Comparison of ENCODE assay signal across 11 cellular contexts in the genomic region with DNA sequence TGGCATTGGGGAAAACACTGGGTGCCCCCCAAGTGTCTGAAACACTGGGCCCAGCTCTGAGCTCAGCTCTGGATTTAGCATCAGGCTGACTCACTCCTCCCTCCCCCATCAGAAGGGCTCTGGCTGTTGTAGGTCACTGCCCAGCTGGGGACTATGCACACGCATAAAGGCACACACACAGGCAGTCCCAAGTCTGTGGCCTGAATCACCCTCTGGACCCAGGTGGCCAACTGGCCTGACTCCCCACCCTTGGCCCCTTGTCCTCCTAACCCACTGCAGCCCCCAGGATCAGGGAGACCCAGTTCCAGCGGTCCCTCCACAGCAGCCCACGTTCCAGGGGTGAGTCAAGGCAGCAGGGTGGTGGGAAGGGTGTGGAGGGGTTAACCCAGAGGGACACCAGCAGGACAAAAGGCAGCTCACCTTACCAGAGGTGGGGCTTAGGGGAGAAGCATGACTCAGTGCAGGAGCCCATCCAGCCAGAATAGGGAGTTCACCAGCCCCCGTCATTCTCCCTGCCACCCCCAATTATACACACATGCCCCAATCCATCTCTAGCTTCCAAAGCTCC. TPM values are rescaled to one million over a fixed set of nuclear protein-coding genes. Genes with fewer than 3 reads are reported as not detected.
DNase-seq lines count a peak whose midpoint lies in the region; ATAC-seq and TF ChIP-seq lines count a peak whose summit lies in the region.
"Had no signal": no experiment of that assay in that cellular context is flagged by ENCODE, and none has a peak within 500 bp of the region (broad histone marks: within the 10 kb centered on the region; RNA-seq: fewer than 3 reads in every experiment).

No MANE protein-coding gene starts in this region.

- DNase-seq in CD14-positive monocyte (ENCODE audit: low spot score) (no peak), fibroblast of gingiva (ENCODE audit: low read depth) (peak; percentile 80), BE2C (no peak), A673 (ENCODE audit: low spot score) (no peak)
- no peak for DNase-seq in naive thymus-derived CD4-positive, alpha-beta T cell
- DNase-seq in stimulated activated CD4-positive, alpha-beta T cell treated with anti-CD3 and anti-CD28 coated beads, Interleukin-4, amount 100 ng/mL, for 1 hour: no peak
- DNase-seq: GDM1, transverse colon had no signal

- TF ChIP-seq CTCF in CD14-positive monocyte (IDR thresholded peaks at IDR 0.05) (no peak), BE2C (IDR thresholded peaks at IDR 0.05; ENCODE audit: low read depth, low read length) (no peak), A673 (conservative IDR thresholded peaks at IDR 0.05; ENCODE audit: low read depth, low read length) (no peak)

- peaks cover 14% of the 10 kb centered on the region in 2 donors for H3K4me1 ChIP-seq in naive thymus-derived CD4-positive, alpha-beta T cell (ENCODE audit: control insufficient read depth in 2 of 2, insufficient read depth in 2 of 2, low read length in 2 of 2)
- H3K4me1 ChIP-seq in BE2C: no peaks in the 10 kb centered on the region
- H3K4me1 ChIP-seq in A673 (ENCODE audit: insufficient read depth, low read length, poor library complexity, severe bottlenecking): no peaks in the 10 kb centered on the region

- no peaks in the 10 kb centered on the region for H3K9me3 Mint-ChIP-seq in CD14-positive monocyte
- no peaks in the 10 kb centered on the region for H3K9me3 Mint-ChIP-seq in naive thymus-derived CD4-positive, alpha-beta T cell
- H3K9me3 Mint-ChIP-seq: nephron had no signal

- peaks cover 0 to 67% (median 0%) of the 10 kb centered on the region in 3 experiments for H3K36me3 ChIP-seq in naive thymus-derived CD4-positive, alpha-beta T cell (ENCODE audit: control insufficient read depth in 2 of 3, insufficient read depth in 3 of 3, low read length in 3 of 3)
- H3K36me3 ChIP-seq in BE2C (no peaks in the 10 kb centered on the region), A673 (ENCODE audit: insufficient read depth, low read length, poor library complexity, severe bottlenecking) (no peaks in the 10 kb centered on the region)
- H3K36me3 ChIP-seq: transverse colon had no signal

- H3K4me3 Mint-ChIP-seq in CD14-positive monocyte: no peak overlapping the region
- no peak overlapping the region for H3K4me3 Mint-ChIP-seq in naive thymus-derived CD4-positive, alpha-beta T cell
- H3K4me3 Mint-ChIP-seq: nephron had no signal

- CTCF ChIA-PET in naive thymus-derived CD4-positive, alpha-beta T cell (lab: Charles Lee): interaction anchor here (0.7 to 2.6 kb wide), 6 partner anchors 9 to 47 kb away, joined by 3 to 11 read pairs (median 4); partner anchors contain the start of gene MYO18A
- CTCF ChIA-PET in A673 (lab: Charles Lee): interaction anchor here (2.7 kb wide), 1 partner anchor 16 kb away, joined by 12 read pairs; no protein-coding TSS in a partner anchor

- no peak overlapping the region for H3K4me3 ChIP-seq in naive thymus-derived CD4-positive, alpha-beta T cell (ENCODE audit: low read length)
- H3K4me3 ChIP-seq in BE2C (ENCODE audit: low read depth, low read length): no peak overlapping the region
- no peak overlapping the region for H3K4me3 ChIP-seq in A673 (ENCODE audit: low read depth, low read length, poor library complexity, severe bottlenecking)
- H3K4me3 ChIP-seq: transverse colon had no signal

- H3K27me3 Mint-ChIP-seq in CD14-positive monocyte (ENCODE audit: low read depth in 3 of 3): peaks cover 0 to 1% (median 0%) of the 10 kb centered on the region in 3 donors
- H3K27me3 Mint-ChIP-seq in naive thymus-derived CD4-positive, alpha-beta T cell: no peaks in the 10 kb centered on the region

- peaks cover 58% of the 10 kb centered on the region for H3K4me1 Mint-ChIP-seq in CD14-positive monocyte
- peaks cover 38 to 63% (median 53%) of the 10 kb centered on the region in 7 donors for H3K4me1 Mint-ChIP-seq in naive thymus-derived CD4-positive, alpha-beta T cell

- BruUV-seq in A673 (replicated peaks; lab: Mats Ljungman, UMichigan): no TSS peak

- H3K27me3 ChIP-seq in naive thymus-derived CD4-positive, alpha-beta T cell (ENCODE audit: control insufficient read depth in 2 of 2, insufficient read depth in 2 of 2, low read length in 2 of 2): no peaks in the 10 kb centered on the region
- H3K27me3 ChIP-seq in BE2C (no peaks in the 10 kb centered on the region), A673 (replicated peaks; ENCODE audit: insufficient read depth, low read depth, low read length, poor library complexity) (no peaks in the 10 kb centered on the region)
- H3K27me3 ChIP-seq: transverse colon had no signal

- no peaks in the 10 kb centered on the region for H3K9me3 ChIP-seq in naive thymus-derived CD4-positive, alpha-beta T cell (ENCODE audit: control insufficient read depth in 2 of 3, low read length in 3 of 3)
- no peaks in the 10 kb centered on the region for H3K9me3 ChIP-seq in BE2C
- no peaks in the 10 kb centered on the region for H3K9me3 ChIP-seq in A673 (ENCODE audit: low read depth, low read length, poor library complexity, severe bottlenecking)
- H3K9me3 ChIP-seq: transverse colon had no signal

- intact Hi-C loops in CD14-positive monocyte (cut with micrococcal nuclease): no loop called here
- intact Hi-C loops in naive thymus-derived CD4-positive, alpha-beta T cell (cut with micrococcal nuclease): no loop called here
- intact Hi-C loops in A673 (cut with micrococcal nuclease; ENCODE audit: unreplicated experiment): no loop called here

- peak overlapping the region in 5 of 7 donors; percentile 16 to 72 (median 32) for H3K27ac Mint-ChIP-seq in CD14-positive monocyte
- peak overlapping the region in 1 of 9 donors; percentile 21 for H3K27ac Mint-ChIP-seq in naive thymus-derived CD4-positive, alpha-beta T cell

- no peak overlapping the region for H3K27ac ChIP-seq in naive thymus-derived CD4-positive, alpha-beta T cell (ENCODE audit: low read depth, low read length)
- H3K27ac ChIP-seq in A673 (ENCODE audit: low read depth, low read length, poor library complexity, severe bottlenecking): no peak overlapping the region

- ATAC-seq in naive thymus-derived CD4-positive, alpha-beta T cell: peak; percentile 42
- no peak for ATAC-seq in HG03457 (IDR thresholded peaks at IDR 0.05; ENCODE audit: unreplicated experiment)

- H3K36me3 Mint-ChIP-seq in CD14-positive monocyte: peaks cover 28 to 43% of the 10 kb centered on the region in 2 donors
- H3K36me3 Mint-ChIP-seq in naive thymus-derived CD4-positive, alpha-beta T cell: peaks cover 0 to 13% (median 4%) of the 10 kb centered on the region in 5 donors

- POLR2A ChIA-PET in naive thymus-derived CD4-positive, alpha-beta T cell (lab: Charles Lee): interaction anchor here (0.6 kb wide), 1 partner anchor 424 kb away, joined by 3 read pairs; no protein-coding TSS in a partner anchor
- POLR2A ChIA-PET in A673 (lab: Charles Lee; ENCODE audit: low non-redundant PET): no interaction called here

TF ChIP-seq in PFSK-1, 5 proteins besides CTCF, POLR2A, EP300 and RAD21:
- TF ChIP-seq, protein P1, sequence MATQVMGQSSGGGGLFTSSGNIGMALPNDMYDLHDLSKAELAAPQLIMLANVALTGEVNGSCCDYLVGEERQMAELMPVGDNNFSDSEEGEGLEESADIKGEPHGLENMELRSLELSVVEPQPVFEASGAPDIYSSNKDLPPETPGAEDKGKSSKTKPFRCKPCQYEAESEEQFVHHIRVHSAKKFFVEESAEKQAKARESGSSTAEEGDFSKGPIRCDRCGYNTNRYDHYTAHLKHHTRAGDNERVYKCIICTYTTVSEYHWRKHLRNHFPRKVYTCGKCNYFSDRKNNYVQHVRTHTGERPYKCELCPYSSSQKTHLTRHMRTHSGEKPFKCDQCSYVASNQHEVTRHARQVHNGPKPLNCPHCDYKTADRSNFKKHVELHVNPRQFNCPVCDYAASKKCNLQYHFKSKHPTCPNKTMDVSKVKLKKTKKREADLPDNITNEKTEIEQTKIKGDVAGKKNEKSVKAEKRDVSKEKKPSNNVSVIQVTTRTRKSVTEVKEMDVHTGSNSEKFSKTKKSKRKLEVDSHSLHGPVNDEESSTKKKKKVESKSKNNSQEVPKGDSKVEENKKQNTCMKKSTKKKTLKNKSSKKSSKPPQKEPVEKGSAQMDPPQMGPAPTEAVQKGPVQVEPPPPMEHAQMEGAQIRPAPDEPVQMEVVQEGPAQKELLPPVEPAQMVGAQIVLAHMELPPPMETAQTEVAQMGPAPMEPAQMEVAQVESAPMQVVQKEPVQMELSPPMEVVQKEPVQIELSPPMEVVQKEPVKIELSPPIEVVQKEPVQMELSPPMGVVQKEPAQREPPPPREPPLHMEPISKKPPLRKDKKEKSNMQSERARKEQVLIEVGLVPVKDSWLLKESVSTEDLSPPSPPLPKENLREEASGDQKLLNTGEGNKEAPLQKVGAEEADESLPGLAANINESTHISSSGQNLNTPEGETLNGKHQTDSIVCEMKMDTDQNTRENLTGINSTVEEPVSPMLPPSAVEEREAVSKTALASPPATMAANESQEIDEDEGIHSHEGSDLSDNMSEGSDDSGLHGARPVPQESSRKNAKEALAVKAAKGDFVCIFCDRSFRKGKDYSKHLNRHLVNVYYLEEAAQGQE (IDR thresholded peaks at IDR 0.05; ENCODE audit: insufficient read depth in 1 of 2, low read depth in 2 of 2, low read length in 2 of 2): no peak
- TF ChIP-seq POLR2AphosphoS5 (IDR thresholded peaks at IDR 0.05; ENCODE audit: low read depth, low read length) (no peak), FOXP2 (optimal IDR thresholded peaks at IDR 0.05; ENCODE audit: borderline replicate concordance, extremely low read depth, extremely low read length, insufficient read depth) (peak; percentile 43)

RNA-seq across cellular contexts. Expression of gene MYO18A, which starts 47.0 kb away (rescaled TPM):
- polyA plus RNA-seq in CD14-positive monocyte: 10 to 100 TPM in 1 of 2 donors, 1 to 10 TPM in 1; 6.3 to 11.0 TPM
- 26.8 TPM for polyA plus RNA-seq in PFSK-1 (2012; ENCODE audit: insufficient read length, low read depth)
- total RNA-seq in naive thymus-derived CD4-positive, alpha-beta T cell: 100 to 1,000 TPM in 3 of 5 experiments, 10 to 100 TPM in 2; 89.5 to 144 (median 103) TPM
- polyA plus RNA-seq in naive thymus-derived CD4-positive, alpha-beta T cell: 10 to 100 TPM; 10.2 to 23.2 TPM
- 30.5 TPM for polyA plus RNA-seq in BE2C (2012; ENCODE audit: insufficient read depth, insufficient read length, low read depth)
- 26.6 and 36.6 TPM in 2 replicates for total RNA-seq in A673 (2021)
